Comparison of ENCODE assay signal across 8 cellular contexts in genomic region chr5:10761842-10762165, GRCh38. TPM values are rescaled to one million over a fixed set of nuclear protein-coding genes. Genes with fewer than 3 reads are reported as not detected.
A peak's percentile ranks its signal among the peaks of the same experiment; 100 is the strongest.
DNase-seq lines count a peak whose midpoint lies in the region; ATAC-seq, FAIRE-seq and TF ChIP-seq lines count a peak whose summit lies in the region.

No MANE protein-coding gene starts in this region.

- H3K18ac ChIP-seq in H1 (ENCODE audit: extremely low read depth, low read length) = peak overlapping the region; percentile 43; the same call in 1 of the 2 replicates

- H2BK120ac ChIP-seq in H1 (replicated peaks; ENCODE audit: low read depth, low read length) = no peak overlapping the region

- peak overlapping the region; percentile 86 for H3K4me3 Mint-ChIP-seq in neural progenitor cell

- TF ChIP-seq EP300 in H1 (IDR thresholded peaks at IDR 0.05; ENCODE audit: borderline replicate concordance in 1 of 2, low read depth in 2 of 2, low read length in 2 of 2) = no peak

- no peak overlapping the region for H3K23ac ChIP-seq in H1 (ENCODE audit: insufficient read length)

- TF ChIP-seq POLR2A in H1 (IDR thresholded peaks at IDR 0.05; ENCODE audit: control extremely low read depth in 1 of 2, low read depth in 2 of 2, low read length in 2 of 2) = no peak

- peak overlapping the region; percentile 97 for H3K4me3 ChIP-seq in cardiac muscle cell
- H3K4me3 ChIP-seq in OCI-LY1 (ENCODE audit: low read depth, low read length, poor library complexity, severe bottlenecking) = peak overlapping the region; percentile 61
- peak overlapping the region; percentile 63 to 84 (median 82) for H3K4me3 ChIP-seq in H1 (ENCODE audit: extremely low read depth in 1 of 4, insufficient read depth in 2 of 4, low read depth in 3 of 4, low read length in 4 of 4)
- peak overlapping the region; percentile 83 for H3K4me3 ChIP-seq in neural progenitor cell

- H4K8ac ChIP-seq in H1 (ENCODE audit: extremely low read depth, insufficient read depth, low read length) = peak overlapping the region; percentile 87; the same call in 1 of the 2 replicates

- peaks cover 5% of the 10 kb centered on the region; the same call in 1 of the 2 replicates for H3K23me2 ChIP-seq in H1 (ENCODE audit: low read depth, low read length)

- H3K27ac ChIP-seq in cardiac muscle cell (peak overlapping the region; percentile 84), OCI-LY1 (ENCODE audit: low read depth, low read length, poor library complexity, severe bottlenecking) (peak overlapping the region; percentile 81), H1 (ENCODE audit: low read depth, low read length) (peak overlapping the region; percentile 45; the same call in 1 of the 2 replicates), neural progenitor cell (no peak overlapping the region)

- peaks cover 20% of the 10 kb centered on the region for H3K79me2 ChIP-seq in OCI-LY1 (ENCODE audit: insufficient read depth, low read length)
- peaks cover 0 to 14% of the 10 kb centered on the region in 2 experiments; a peak in 2 of 4 replicates for H3K79me2 ChIP-seq in H1 (ENCODE audit: control insufficient read depth in 1 of 2, insufficient read depth in 2 of 2, low read length in 2 of 2)
- H3K79me2 ChIP-seq in neural progenitor cell (ENCODE audit: low read depth) = peaks cover 32% of the 10 kb centered on the region

- H4K5ac ChIP-seq in H1 (ENCODE audit: insufficient read length, low read depth, low read length) = peak overlapping the region; percentile 81

- intact Hi-C loops in left ventricle myocardium superior (cut with micrococcal nuclease) (no loop called here), sciatic nerve (cut with DNase I) (no loop called here)

- H3K36me3 ChIP-seq in cardiac muscle cell = no peaks in the 10 kb centered on the region
- H3K36me3 ChIP-seq in OCI-LY1 (ENCODE audit: insufficient read depth, low read length) = no peaks in the 10 kb centered on the region
- no peaks in the 10 kb centered on the region for H3K36me3 ChIP-seq in H1 (ENCODE audit: control insufficient read depth in 2 of 4, insufficient read depth in 4 of 4, low read length in 3 of 4)
- H3K36me3 ChIP-seq in neural progenitor cell = no peaks in the 10 kb centered on the region

- H3K9me3 ChIP-seq in cardiac muscle cell (ENCODE audit: low read depth) = no peaks in the 10 kb centered on the region
- H3K9me3 ChIP-seq in OCI-LY1 (ENCODE audit: low read length) = no peaks in the 10 kb centered on the region
- no peaks in the 10 kb centered on the region for H3K9me3 ChIP-seq in H1 (ENCODE audit: insufficient read depth in 2 of 2, low read depth in 1 of 2, low read length in 1 of 2)
- H3K9me3 ChIP-seq in neural progenitor cell (ENCODE audit: low read depth) = no peaks in the 10 kb centered on the region

- no peak for FAIRE-seq in H1 (lab: Jason Lieb, UNC)

- TF ChIP-seq CTCF in cardiac muscle cell (IDR thresholded peaks at IDR 0.05; ENCODE audit: low read depth, low read length) (no peak), OCI-LY1 (IDR thresholded peaks at IDR 0.05; ENCODE audit: low read length) (no peak), H1 (IDR thresholded peaks at IDR 0.05; ENCODE audit: control extremely low read depth in 1 of 3, insufficient read depth in 1 of 3, low read depth in 1 of 3, low read length in 3 of 3) (no peak), neural progenitor cell (IDR thresholded peaks at IDR 0.05) (no peak), GM10248 (IDR thresholded peaks at IDR 0.05; ENCODE audit: control extremely low read depth, extremely low read depth, low read depth, missing control alignments) (no peak)

- no peak overlapping the region for H3K56ac ChIP-seq in H1 (replicated peaks; ENCODE audit: insufficient read length, low read depth, low read length)

- H3K14ac ChIP-seq in H1 (ENCODE audit: insufficient read length) = no peak overlapping the region

- no peak overlapping the region for H3K4ac ChIP-seq in H1 (replicated peaks; ENCODE audit: insufficient read length, low read depth, low read length)

- POLR2A ChIA-PET in H1 (lab: Charles Lee; ENCODE audit: partially characterized antibody) = interaction anchor here (1.5 kb wide), 1 partner anchor 55 kb away, joined by 7 read pairs; no protein-coding TSS in a partner anchor
- POLR2A ChIA-PET in GM10248 (lab: Yijun Ruan, JAX) = no interaction called here

- H3K9ac ChIP-seq in OCI-LY1 (ENCODE audit: low read length) (peak overlapping the region; percentile 65), H1 (replicated peaks in 1 of 4; ENCODE audit: extremely low read depth in 1 of 4, low read depth in 3 of 4, low read length in 3 of 4) (peak overlapping the region; percentile 49 to 80 (median 66); a peak in 6 of 7 replicates), neural progenitor cell (no peak overlapping the region)

- H4K91ac ChIP-seq in H1 (replicated peaks; ENCODE audit: insufficient read length, low read length) = peak overlapping the region; percentile 87

- peaks cover 25% of the 10 kb centered on the region for H3K4me1 Mint-ChIP-seq in neural progenitor cell

- no peak overlapping the region for H2BK15ac ChIP-seq in H1 (ENCODE audit: low read length)

- peak in 1 of 2 donors; percentile 55 for DNase-seq in cardiac muscle cell (ENCODE audit: low read depth in 1 of 2, low spot score in 1 of 2)
- no peak for DNase-seq in left ventricle myocardium superior
- no peak for DNase-seq in H1 (ENCODE audit: low read depth in 1 of 2, low spot score in 2 of 2)
- DNase-seq in neural progenitor cell (ENCODE audit: low spot score) = no peak
- DNase-seq in GM10248 (ENCODE audit: extremely low spot score) = no peak
- no peak for DNase-seq in KG1 (lab: John Stamatoyannopoulos, UW)
- no peak for DNase-seq in sciatic nerve (ENCODE audit: low spot score)

- no peak for TF ChIP-seq RAD21 in H1 (IDR thresholded peaks at IDR 0.05 in 1 of 2, conservative IDR thresholded peaks at IDR 0.05 in 1 of 2; ENCODE audit: low read depth in 2 of 2, low read length in 2 of 2)

- 18% methylated on average over 7 of the region's 7 CpGs; no CpG with 5 or more reads in 1 of the 2 experiments for WGBS in H1 (ENCODE audit: extremely low coverage in 1 of 2, insufficient coverage in 1 of 2, insufficient read length in 1 of 2, insufficient replicate concordance in 2 of 2, low coverage in 1 of 2, low lambda C conversion rate in 2 of 2, missing lambda C conversion rate in 1 of 2), 2 experiments

- no peaks in the 10 kb centered on the region for H3K9me2 ChIP-seq in OCI-LY1 (ENCODE audit: low read depth, low read length)

- H3K36me3 Mint-ChIP-seq in neural progenitor cell = peaks cover 5% of the 10 kb centered on the region

- H3F3A ChIP-seq in OCI-LY1 (ENCODE audit: insufficient read depth, low read length) (0 out of 2 replicates have a peak, but pooled peaks cover 5% of the 10 kb centered on the region), neural progenitor cell (ENCODE audit: low read depth) (peaks cover 7% of the 10 kb centered on the region)

- H2BK5ac ChIP-seq in H1 (ENCODE audit: low read depth, low read length) = peak overlapping the region; percentile 90; the same call in 1 of the 2 replicates

- H3K27me3 ChIP-seq in cardiac muscle cell = no peaks in the 10 kb centered on the region
- no peaks in the 10 kb centered on the region for H3K27me3 ChIP-seq in OCI-LY1 (ENCODE audit: insufficient read depth, low read length)
- peaks cover 0 to 9% (median 7%) of the 10 kb centered on the region in 4 experiments; a peak in 5 of 7 replicates for H3K27me3 ChIP-seq in H1 (replicated peaks in 1 of 4; ENCODE audit: control insufficient read depth in 3 of 4, extremely low read depth in 1 of 4, insufficient read depth in 3 of 4, low read length in 3 of 4)
- H3K27me3 ChIP-seq in neural progenitor cell = peaks cover 16% of the 10 kb centered on the region

- H3K9me3 Mint-ChIP-seq in neural progenitor cell = no peaks in the 10 kb centered on the region

- H2AFZ ChIP-seq in OCI-LY1 (ENCODE audit: low read length) (no peak overlapping the region), H1 (ENCODE audit: low read length) (peak overlapping the region; percentile 75; the same call in 1 of the 2 replicates), neural progenitor cell (replicated peaks) (peak overlapping the region; percentile 97)

- peak overlapping the region; percentile 14 for H2BK12ac ChIP-seq in H1 (ENCODE audit: low read depth, low read length)

- no peak overlapping the region for H2AK5ac ChIP-seq in H1 (ENCODE audit: low read depth, low read length)

- no peak overlapping the region for H2BK20ac ChIP-seq in H1 (ENCODE audit: low read length)

- CTCF ChIA-PET in H1 (lab: Charles Lee; ENCODE audit: partially characterized antibody) (no interaction called here), GM10248 (lab: Yijun Ruan, JAX) (no interaction called here)

- peak overlapping the region; percentile 60 for H3K4me2 ChIP-seq in OCI-LY1 (ENCODE audit: low read length)
- H3K4me2 ChIP-seq in H1 (ENCODE audit: insufficient read depth in 1 of 2, low read depth in 2 of 2, low read length in 2 of 2) = peak overlapping the region; percentile 73 to 76
- H3K4me2 ChIP-seq in neural progenitor cell = peak overlapping the region; percentile 77

- peaks cover 3% of the 10 kb centered on the region; the same call in 1 of the 2 replicates for H3K79me1 ChIP-seq in H1 (ENCODE audit: low read depth, low read length)

- peak overlapping the region; percentile 26 for H3K27ac Mint-ChIP-seq in neural progenitor cell

- ATAC-seq in left ventricle myocardium superior = no peak
- ATAC-seq in sciatic nerve = no peak

- H4K20me1 ChIP-seq in OCI-LY1 (ENCODE audit: insufficient read depth, low read length) (no peaks in the 10 kb centered on the region), H1 (replicated peaks in 1 of 2; ENCODE audit: control insufficient read depth in 1 of 2, insufficient read depth in 2 of 2, low read length in 2 of 2) (peaks cover 0 to 1% of the 10 kb centered on the region in 2 experiments), neural progenitor cell (ENCODE audit: low read depth) (peaks cover 17% of the 10 kb centered on the region)

- peaks cover 13% of the 10 kb centered on the region for H3K4me1 ChIP-seq in cardiac muscle cell (ENCODE audit: low read depth)
- H3K4me1 ChIP-seq in OCI-LY1 (ENCODE audit: insufficient read depth, low read length, severe bottlenecking) = peaks cover 53% of the 10 kb centered on the region
- peaks cover under 1 to 10% (median 5%) of the 10 kb centered on the region in 4 experiments; a peak in 5 of 7 replicates for H3K4me1 ChIP-seq in H1 (replicated peaks in 1 of 4; ENCODE audit: control insufficient read depth in 3 of 4, insufficient read depth in 4 of 4, low read length in 3 of 4)
- peaks cover 7% of the 10 kb centered on the region for H3K4me1 ChIP-seq in neural progenitor cell

- peaks cover 4% of the 10 kb centered on the region for H3K27me3 Mint-ChIP-seq in neural progenitor cell (ENCODE audit: insufficient read depth, low read depth)

RNA-seq across cellular contexts. Expression of gene DAP, which starts 0.8 kb away (rescaled TPM):
- total RNA-seq in cardiac muscle cell = 28.9 and 30.0 TPM in 2 replicates
- 91.6 and 105 TPM in 2 replicates for polyA plus RNA-seq in cardiac muscle cell
- total RNA-seq in left ventricle myocardium superior = 16.9 TPM
- total RNA-seq in H1 (2021; fragmentation: NEBNext Ultra II Directional; extraction: Animal tissue kit (Norgen Biotek cat#: 25700)) = 43.3 and 44.4 TPM in 2 replicates
- polyA plus RNA-seq in H1 (2011; rRNA removed) = 26.2 and 30.2 TPM in 2 replicates
- 26.3 TPM for polyA plus RNA-seq in H1 (2011; cell fraction: cytosol; rRNA removed)
- polyA plus RNA-seq in H1 (2011; cell fraction: nucleus; rRNA removed) = 35.5 TPM
- 39.8 to 45.4 TPM (median 43.0 TPM) in 4 replicates for polyA plus RNA-seq in H1 (2012, experiment 1 of 2)
- 49.1 TPM for polyA plus RNA-seq in H1 (2012, experiment 2 of 2)
- polyA plus RNA-seq in H1 (2013, experiment 1 of 2) = 33.9 TPM
- polyA plus RNA-seq in H1 (2013, experiment 2 of 2) = 37.1 TPM
- polyA minus RNA-seq in H1 (2011; rRNA and poly(A)+ RNA removed) = 17.4 and 18.9 TPM in 2 replicates
- 20.6 TPM for polyA minus RNA-seq in H1 (2011; cell fraction: cytosol; rRNA and poly(A)+ RNA removed)
- polyA minus RNA-seq in H1 (2011; cell fraction: nucleus; rRNA and poly(A)+ RNA removed) = 19.2 TPM
- 12.2 and 21.8 TPM in 2 replicates for total RNA-seq in neural progenitor cell (ENCODE audit: low replicate concordance)
- 65.4 TPM for total RNA-seq in sciatic nerve
